Comparison of ENCODE assay signal across 11 cellular contexts in genomic region chr3:87900061-87900460, GRCh38.
DNase-seq lines count a peak whose midpoint lies in the region; ATAC-seq, FAIRE-seq and TF ChIP-seq lines count a peak whose summit lies in the region.
"Had no signal": no experiment of that assay in that cellular context is flagged by ENCODE, and none has a peak within 500 bp of the region (broad histone marks: within the 10 kb centered on the region; RNA-seq: fewer than 3 reads in every experiment).

No MANE protein-coding gene starts in this region.

- no peak for DNase-seq in GM06990 (ENCODE audit: extremely low read depth, insufficient read length)
- DNase-seq in GM12878 (ENCODE audit: low read depth, low spot score) = no peak
- no peak for DNase-seq in osteoblast (ENCODE audit: insufficient read length, low spot score, missing footprints)
- no peak for DNase-seq in activated T-helper 2 cell treated with anti-CD3 and anti-CD28 coated beads, Interferon-gamma antibody, Interleukin-2, Interleukin-4, amounts not matched to agents 10 μg/mL and 5 μg/mL and 100 μg/mL, durations not matched to agents 14 hours and 24 hours and 36 hours (ENCODE audit: low spot score)
- DNase-seq: activated T-cell treated with anti-CD3 and anti-CD28 coated beads for 4 hours, gastrocnemius medialis had no signal

- H3K4me2 ChIP-seq in GM12878 (ENCODE audit: control insufficient read depth, insufficient read depth) = no peak overlapping the region
- no peak overlapping the region for H3K4me2 ChIP-seq in osteoblast (ENCODE audit: insufficient read depth, low read length)

- TF ChIP-seq POLR2A in GM12878 (IDR thresholded peaks at IDR 0.05; ENCODE audit: low read depth, low read length) = no peak

- no TSS peak for BruUV-seq in GM12878 (replicated peaks; lab: Mats Ljungman, UMichigan)

- H3K36me3 Mint-ChIP-seq in activated T-helper 2 cell treated with anti-CD3 and anti-CD28 coated beads, Interferon-gamma antibody, Interleukin-2, Interleukin-4, amounts not matched to agents 10 μg/mL and 5 μg/mL and 100 μg/mL, durations not matched to agents 14 hours and 24 hours and 36 hours (ENCODE audit: low read depth) = no peaks in the 10 kb centered on the region
- H3K36me3 Mint-ChIP-seq: brain had no signal

- TF ChIP-seq EP300 in GM12878 (IDR thresholded peaks at IDR 0.05; ENCODE audit: borderline replicate concordance in 1 of 2, control insufficient read depth in 1 of 2, low read depth in 2 of 2, low read length in 2 of 2) = no peak

- H3K27ac Mint-ChIP-seq in activated T-helper 2 cell treated with anti-CD3 and anti-CD28 coated beads, Interferon-gamma antibody, Interleukin-2, Interleukin-4, amounts not matched to agents 10 μg/mL and 5 μg/mL and 100 μg/mL, durations not matched to agents 14 hours and 24 hours and 36 hours = no peak overlapping the region
- H3K27ac Mint-ChIP-seq: brain had no signal

- no peaks in the 10 kb centered on the region for H3K4me1 ChIP-seq in GM12878 (ENCODE audit: control insufficient read depth, insufficient read depth, low read length)
- H3K4me1 ChIP-seq in osteoblast (ENCODE audit: insufficient read depth, low read length) = no peaks in the 10 kb centered on the region
- H3K4me1 ChIP-seq: gastrocnemius medialis had no signal

- H3K9me3 ChIP-seq in GM12878 (replicated peaks; ENCODE audit: control insufficient read depth, insufficient read depth, low read length) (no peaks in the 10 kb centered on the region), osteoblast (ENCODE audit: low read depth, low read length) (no peaks in the 10 kb centered on the region)
- H3K9me3 ChIP-seq: gastrocnemius medialis had no signal

- H3K4me3 ChIP-seq in GM06990 (replicated peaks; ENCODE audit: low read depth, low read length) = no peak overlapping the region
- H3K4me3 ChIP-seq in GM12878 = no peak overlapping the region
- no peak overlapping the region for H3K4me3 ChIP-seq in osteoblast (ENCODE audit: insufficient read depth, low read length)
- H3K4me3 ChIP-seq: gastrocnemius medialis, lung had no signal

- SMC1A ChIA-PET in GM12878 (lab: Charles Lee; ENCODE audit: uncharacterized antibody, unreplicated experiment) = no interaction called here

- H3K9ac ChIP-seq in GM12878 (ENCODE audit: control insufficient read depth, insufficient read depth, low read length) = no peak overlapping the region

- TF ChIP-seq CTCF in GM06990 (IDR thresholded peaks at IDR 0.05; ENCODE audit: insufficient read depth, low read length, poor library complexity, severe bottlenecking) (peak; percentile 14), GM12878 (IDR thresholded peaks at IDR 0.05 in 2 of 3, conservative IDR thresholded peaks at IDR 0.05 in 1 of 3; ENCODE audit: control insufficient read depth in 2 of 3, extremely low read depth in 1 of 3, insufficient read depth in 1 of 3, low read depth in 3 of 3, low read length in 3 of 3) (peak; percentile 6 to 30 (median 15); a peak in 1 of 6 replicates), osteoblast (IDR thresholded peaks at IDR 0.05; ENCODE audit: extremely low read depth, low read depth, low read length) (peak; percentile 25)

- H3K9me3 Mint-ChIP-seq in activated T-helper 2 cell treated with anti-CD3 and anti-CD28 coated beads, Interferon-gamma antibody, Interleukin-2, Interleukin-4, amounts not matched to agents 10 μg/mL and 5 μg/mL and 100 μg/mL, durations not matched to agents 14 hours and 24 hours and 36 hours = no peaks in the 10 kb centered on the region
- H3K9me3 Mint-ChIP-seq: brain had no signal

- H3K79me2 ChIP-seq in GM12878 (ENCODE audit: control insufficient read depth, insufficient read depth, low read length) (no peaks in the 10 kb centered on the region), osteoblast (ENCODE audit: insufficient read depth, low read length) (no peaks in the 10 kb centered on the region)

- CTCF ChIA-PET in GM12878 (lab: Yijun Ruan, JAX) = interaction anchor here (1.2 kb wide), 1 partner anchor 132 kb away, joined by 3 read pairs; no protein-coding TSS in a partner anchor

- no peaks in the 10 kb centered on the region for H3K36me3 ChIP-seq in GM06990 (ENCODE audit: control insufficient read depth, insufficient read depth, low read length)
- no peaks in the 10 kb centered on the region for H3K36me3 ChIP-seq in GM12878 (ENCODE audit: control insufficient read depth in 2 of 2, insufficient read depth in 2 of 2, low read length in 1 of 2)
- no peaks in the 10 kb centered on the region for H3K36me3 ChIP-seq in osteoblast (ENCODE audit: insufficient read depth, low read length)
- H3K36me3 ChIP-seq: gastrocnemius medialis had no signal

- in situ Hi-C loops in GM12878 (cut with MboI) = no loop called here

- H3K4me3 Mint-ChIP-seq in activated T-helper 2 cell treated with anti-CD3 and anti-CD28 coated beads, Interferon-gamma antibody, Interleukin-2, Interleukin-4, amounts not matched to agents 10 μg/mL and 5 μg/mL and 100 μg/mL, durations not matched to agents 14 hours and 24 hours and 36 hours (ENCODE audit: low read depth) = no peak overlapping the region
- H3K4me3 Mint-ChIP-seq: brain had no signal

- FAIRE-seq in GM12878 (lab: Jason Lieb, UNC) = no peak

- RAD21 ChIA-PET in GM12878 (lab: Charles Lee; ENCODE audit: unreplicated experiment) = no interaction called here

- ATAC-seq in HG03432 (IDR thresholded peaks at IDR 0.05; ENCODE audit: unreplicated experiment) = peak; percentile 47
- ATAC-seq in GM12878 = peak; percentile 49
- ATAC-seq in HG02981 (IDR thresholded peaks at IDR 0.05; ENCODE audit: unreplicated experiment) = no peak
- no peak for ATAC-seq in HG03439 (IDR thresholded peaks at IDR 0.05; ENCODE audit: unreplicated experiment)
- ATAC-seq: gastrocnemius medialis had no signal

- POLR2A ChIA-PET in GM12878 (lab: Charles Lee) = no interaction called here

- no peak overlapping the region for H3K27ac ChIP-seq in GM12878 (ENCODE audit: control insufficient read depth, insufficient read depth)
- H3K27ac ChIP-seq in osteoblast (ENCODE audit: low read depth, low read length) = no peak overlapping the region
- H3K27ac ChIP-seq: gastrocnemius medialis had no signal

- H3K27me3 ChIP-seq in GM06990 (replicated peaks; ENCODE audit: control insufficient read depth, insufficient read depth, low read length) (no peaks in the 10 kb centered on the region), GM12878 (replicated peaks in 1 of 2; ENCODE audit: control insufficient read depth in 2 of 2, insufficient read depth in 2 of 2, low read length in 1 of 2) (no peaks in the 10 kb centered on the region), osteoblast (ENCODE audit: insufficient read depth, low read length) (no peaks in the 10 kb centered on the region)
- H3K27me3 ChIP-seq: gastrocnemius medialis had no signal

- H3K4me1 Mint-ChIP-seq in activated T-helper 2 cell treated with anti-CD3 and anti-CD28 coated beads, Interferon-gamma antibody, Interleukin-2, Interleukin-4, amounts not matched to agents 10 μg/mL and 5 μg/mL and 100 μg/mL, durations not matched to agents 14 hours and 24 hours and 36 hours (ENCODE audit: low read depth) = no peaks in the 10 kb centered on the region
- H3K4me1 Mint-ChIP-seq: brain had no signal

- H3K27me3 Mint-ChIP-seq in activated T-helper 2 cell treated with anti-CD3 and anti-CD28 coated beads, Interferon-gamma antibody, Interleukin-2, Interleukin-4, amounts not matched to agents 10 μg/mL and 5 μg/mL and 100 μg/mL, durations not matched to agents 14 hours and 24 hours and 36 hours (ENCODE audit: low read depth) = no peaks in the 10 kb centered on the region
- H3K27me3 Mint-ChIP-seq: brain had no signal

- H2AFZ ChIP-seq in GM12878 (ENCODE audit: control insufficient read depth, low read depth, low read length) (no peak overlapping the region), osteoblast (ENCODE audit: low read length) (no peak overlapping the region)

- peak; percentile 41; the same call in 1 of the 2 replicates for TF ChIP-seq RAD21 in GM12878 (IDR thresholded peaks at IDR 0.05; ENCODE audit: insufficient read depth, low read depth, low read length)

- H4K20me1 ChIP-seq in GM12878 (ENCODE audit: control insufficient read depth, insufficient read depth) (no peaks in the 10 kb centered on the region), osteoblast (ENCODE audit: insufficient read depth, low read length) (no peaks in the 10 kb centered on the region)

- intact Hi-C loops in GM12878 (cut with micrococcal nuclease; ENCODE audit: unreplicated experiment) = loop anchor here (1.0 to 5.0 kb wide), 2 partner anchors 105 to 277 kb away; no protein-coding TSS in a partner anchor
- intact Hi-C loops in activated T-helper 2 cell treated with anti-CD3 and anti-CD28 coated beads, Interferon-gamma antibody, Interleukin-2, Interleukin-4, amounts not matched to agents 10 μg/mL and 5 μg/mL and 100 μg/mL, durations not matched to agents 14 hours and 24 hours and 36 hours (cut with micrococcal nuclease) = no loop called here

- WGBS in GM12878 (ENCODE audit: insufficient coverage, insufficient replicate concordance, low lambda C conversion rate, missing lambda C conversion rate) = 0% methylated on average over 1 of the region's 1 CpG

TF ChIP-seq in GM12878, 131 proteins besides CTCF, POLR2A, EP300 and RAD21:
- TF ChIP-seq SMC3 (IDR thresholded peaks at IDR 0.05; ENCODE audit: borderline replicate concordance, low read length) = peak; percentile 38; the same call in 1 of the 2 replicates
- TF ChIP-seq KAT2A (conservative IDR thresholded peaks at IDR 0.05; ENCODE audit: control insufficient read depth, low read depth, low read length) = no peak
- TF ChIP-seq BACH1 (IDR thresholded peaks at IDR 0.05; ENCODE audit: borderline replicate concordance) = no peak

Comparison
In these comparisons a context has a peak if more than half of its experiments do, and no peak if none do; other contexts are left out.
1. ATAC-seq: peak in HG03432 (single experiment) and GM12878 (single experiment); none in HG02981 (single experiment) and HG03439 (single experiment).
2. Peak in every context shown above with its lines, with median percentiles within 50 percentile points of each other: CTCF ChIP-seq.